18 cellular contexts compared by ENCODE assay signal in genomic region chr17:69065113-69065512, GRCh38. TPM values are rescaled to one million over a fixed set of nuclear protein-coding genes. Genes with fewer than 3 reads are reported as not detected.
A peak's percentile ranks its signal among the peaks of the same experiment; 100 is the strongest.
DNase-seq lines count a peak whose midpoint lies in the region; ATAC-seq, FAIRE-seq and TF ChIP-seq lines count a peak whose summit lies in the region.
"Had no signal": no experiment of that assay in that cellular context is flagged by ENCODE, and none has a peak within 500 bp of the region (broad histone marks: within the 10 kb centered on the region; RNA-seq: fewer than 3 reads in every experiment).

No MANE protein-coding gene starts in this region.

- TF ChIP-seq EP300 in K562 (IDR thresholded peaks at IDR 0.05; ENCODE audit: low read length) = no peak

- no peak for TF ChIP-seq POLR2A in K562 (conservative IDR thresholded peaks at IDR 0.05)

- peaks cover 49% of the 10 kb centered on the region for H3K4me1 Mint-ChIP-seq in stimulated activated memory B cell treated with anti-CD40 and anti-IgM and Interleukin-4, amounts not matched to agents 10 μg/mL and 1 μg/mL and 100 μg/mL, for 72 hours
- H3K4me1 Mint-ChIP-seq in natural killer cell = peaks cover 38 to 49% of the 10 kb centered on the region in 2 donors

- H3K36me3 ChIP-seq in K562 (ENCODE audit: control insufficient read depth, insufficient read depth, low read length) = no peaks in the 10 kb centered on the region
- H3K36me3 ChIP-seq: BLaER1 had no signal

- H3K9me1 ChIP-seq in K562 (ENCODE audit: control insufficient read depth, insufficient read depth, low read length) = no peaks in the 10 kb centered on the region

- H3K9me3 ChIP-seq in K562 (replicated peaks; ENCODE audit: control insufficient read depth, insufficient read depth, low read depth, low read length) = no peaks in the 10 kb centered on the region
- H3K9me3 ChIP-seq: BLaER1 had no signal

- CTCF ChIA-PET in K562 (lab: Yijun Ruan, JAX; ENCODE audit: low intra/inter-chr PET ratio) (no interaction called here), GM10248 (lab: Yijun Ruan, JAX) (no interaction called here)

- peaks cover 7% of the 10 kb centered on the region for H3K9me3 Mint-ChIP-seq in stimulated activated memory B cell treated with anti-CD40 and anti-IgM and Interleukin-4, amounts not matched to agents 10 μg/mL and 1 μg/mL and 100 μg/mL, for 72 hours
- H3K9me3 Mint-ChIP-seq in natural killer cell = no peaks in the 10 kb centered on the region

- peaks cover 10 to 11% of the 10 kb centered on the region in 2 experiments; a peak in 2 of 5 replicates for H3K4me1 ChIP-seq in K562 (replicated peaks in 1 of 2; ENCODE audit: control insufficient read depth in 2 of 2, insufficient read depth in 2 of 2, low read length in 2 of 2)

- TF ChIP-seq CTCF in K562 (IDR thresholded peaks at IDR 0.05 in 2 of 3, conservative IDR thresholded peaks at IDR 0.05 in 1 of 3; ENCODE audit: insufficient read depth in 2 of 3, low read depth in 1 of 3, low read length in 3 of 3) (no peak), GM10248 (IDR thresholded peaks at IDR 0.05; ENCODE audit: control extremely low read depth, extremely low read depth, low read depth, missing control alignments) (no peak), natural killer cell (IDR thresholded peaks at IDR 0.05) (no peak)

- no peak for FAIRE-seq in K562 (lab: Jason Lieb, UNC)
- FAIRE-seq: G401.6, GM12892 had no signal

- BruUV-seq in K562 (replicated peaks; lab: Mats Ljungman, UMichigan) = no TSS peak

- in situ Hi-C loops in KBM-7 (cut with MboI; ENCODE audit: low pct_unique_long_range_greater_than_20kb, low sequenced_read_pairs) (loop anchor here (25.0 kb wide), 2 partner anchors 172 to 278 kb away; partner anchors contain the start of gene ABCA10), K562 (cut with MboI) (no loop called here)

- no peak for TF ChIP-seq RAD21 in K562 (CRISPR knock-in tag; conservative IDR thresholded peaks at IDR 0.05 in 1 of 2, IDR thresholded peaks at IDR 0.05 in 1 of 2)

- no peak overlapping the region for H3K4me2 ChIP-seq in K562 (ENCODE audit: insufficient read depth, low read length)
- H3K4me2 ChIP-seq: BLaER1 had no signal

- H3K9ac ChIP-seq in K562 (ENCODE audit: insufficient read depth in 1 of 2, low read depth in 2 of 2, low read length in 2 of 2) = no peak overlapping the region
- H3K9ac ChIP-seq: BLaER1 had no signal

- no peak overlapping the region for H2AFZ ChIP-seq in K562 (ENCODE audit: low read depth, low read length)

- H3K27ac ChIP-seq in K562 (ENCODE audit: extremely low read depth, low read depth, low read length) = no peak overlapping the region
- H3K27ac ChIP-seq: BLaER1 had no signal

- H3K27me3 ChIP-seq in K562 (ENCODE audit: control insufficient read depth in 2 of 2, insufficient read depth in 2 of 2, low read length in 2 of 2) = no peaks in the 10 kb centered on the region
- H3K27me3 ChIP-seq: BLaER1 had no signal

- no peaks in the 10 kb centered on the region for H4K20me1 ChIP-seq in K562 (replicated peaks; ENCODE audit: control insufficient read depth, insufficient read depth, low read length)
- H4K20me1 ChIP-seq: BLaER1 had no signal

- no peak for ATAC-seq in K562
- ATAC-seq in stimulated activated memory B cell treated with anti-CD40 and anti-IgM and Interleukin-4, amounts not matched to agents 10 μg/mL and 1 μg/mL and 100 μg/mL, for 72 hours = no peak
- no peak for ATAC-seq in natural killer cell
- ATAC-seq: HCT116 had no signal

- no peaks in the 10 kb centered on the region for H3K27me3 Mint-ChIP-seq in stimulated activated memory B cell treated with anti-CD40 and anti-IgM and Interleukin-4, amounts not matched to agents 10 μg/mL and 1 μg/mL and 100 μg/mL, for 72 hours
- H3K27me3 Mint-ChIP-seq in natural killer cell (ENCODE audit: low read depth in 2 of 2) = no peaks in the 10 kb centered on the region
- H3K27me3 Mint-ChIP-seq: CD4-positive, CD25-positive, alpha-beta regulatory T cell had no signal

- peak; percentile 38 for DNase-seq in NOMO-1 treated with DMSO at 0.1 percent for 48 hours (lab: John Stamatoyannopoulos, UW; ENCODE audit: unreplicated experiment)
- DNase-seq in NOMO-1 treated with dmso at 0.1 percent for 144 hours (lab: John Stamatoyannopoulos, UW; ENCODE audit: unreplicated experiment) = no peak
- peak; percentile 48 for DNase-seq in KBM-7
- no peak for DNase-seq in K562 (ENCODE audit: extremely low read depth in 1 of 4, low spot score in 3 of 4)
- no peak for DNase-seq in GM10248 (ENCODE audit: extremely low spot score)
- no peak for DNase-seq in EL
- no peak for DNase-seq in natural killer cell
- DNase-seq: 8988T; AML-193; CD4-positive, CD25-positive, alpha-beta regulatory T cell; DMS79; IMR-90 had no signal

- H3K79me2 ChIP-seq in K562 (ENCODE audit: control insufficient read depth, insufficient read depth, low read length) = no peaks in the 10 kb centered on the region

- intact Hi-C loops in K562 (cut with micrococcal nuclease) (no loop called here), natural killer cell (cut with micrococcal nuclease) (no loop called here)

- H3K4me3 Mint-ChIP-seq in stimulated activated memory B cell treated with anti-CD40 and anti-IgM and Interleukin-4, amounts not matched to agents 10 μg/mL and 1 μg/mL and 100 μg/mL, for 72 hours = no peak overlapping the region
- H3K4me3 Mint-ChIP-seq in natural killer cell = no peak overlapping the region
- H3K4me3 Mint-ChIP-seq: CD4-positive, CD25-positive, alpha-beta regulatory T cell had no signal

- H3K27ac Mint-ChIP-seq in stimulated activated memory B cell treated with anti-CD40 and anti-IgM and Interleukin-4, amounts not matched to agents 10 μg/mL and 1 μg/mL and 100 μg/mL, for 72 hours = peak overlapping the region; percentile 85
- H3K27ac Mint-ChIP-seq in natural killer cell = peak overlapping the region in 1 of 2 donors; percentile 66
- H3K27ac Mint-ChIP-seq: CD4-positive, CD25-positive, alpha-beta regulatory T cell had no signal

- H3K36me3 Mint-ChIP-seq in stimulated activated memory B cell treated with anti-CD40 and anti-IgM and Interleukin-4, amounts not matched to agents 10 μg/mL and 1 μg/mL and 100 μg/mL, for 72 hours = peaks cover 10% of the 10 kb centered on the region
- no peaks in the 10 kb centered on the region for H3K36me3 Mint-ChIP-seq in natural killer cell
- H3K36me3 Mint-ChIP-seq: CD4-positive, CD25-positive, alpha-beta regulatory T cell had no signal

- POLR2A ChIA-PET in K562 (lab: Yijun Ruan, JAX) (no interaction called here), GM10248 (lab: Yijun Ruan, JAX) (no interaction called here)

- H3K4me3 ChIP-seq in K562 = no peak overlapping the region
- H3K4me3 ChIP-seq: BLaER1 had no signal

TF ChIP-seq in K562, 482 proteins besides CTCF, POLR2A, EP300 and RAD21:
- TF ChIP-seq SIRT6 (IDR thresholded peaks at IDR 0.05; ENCODE audit: low read depth, low read length) (no peak), KAT2B (IDR thresholded peaks at IDR 0.05; ENCODE audit: low read depth, low read length) (no peak), SMAD1 (IDR thresholded peaks at IDR 0.05; ENCODE audit: low read depth, low read length, partially characterized antibody) (no peak), MLX (CRISPR knock-in tag; conservative IDR thresholded peaks at IDR 0.05) (no peak), PTRF (tag; IDR thresholded peaks at IDR 0.05) (no peak), PCBP2 (IDR thresholded peaks at IDR 0.05; ENCODE audit: low read depth, low read length, poor library complexity, severe bottlenecking) (no peak), CEBPB (tag; IDR thresholded peaks at IDR 0.05) (peak; percentile 61), CEBPG (CRISPR knock-in tag; IDR thresholded peaks at IDR 0.05) (no peak), CEBPG (tag; conservative IDR thresholded peaks at IDR 0.05 in 1 of 2, IDR thresholded peaks at IDR 0.05 in 1 of 2) (peak; percentile 45 to 77; a peak in 3 of 4 replicates), SAFB2 (IDR thresholded peaks at IDR 0.05; ENCODE audit: borderline replicate concordance, low read depth, low read length, severe bottlenecking) (no peak)
TF ChIP-seq in K562: peak in this region for 2.

RNA-seq across cellular contexts. Expression of gene ABCA9, which starts 4.4 kb away (rescaled TPM):
- 0.46 TPM in 1 of 2 replicates, not detected in the other for total RNA-seq in K562 (2011; cell fraction: chromatin; rRNA removed; ENCODE audit: low replicate concordance)
- 0.26 TPM in 1 of 2 replicates, not detected in the other for total RNA-seq in K562 (2011; cell fraction: nucleolus; rRNA removed)
- total RNA-seq in K562 (2011; cell fraction: nucleoplasm; rRNA removed) = 0.07 TPM in 1 of 2 replicates, not detected in the other
- total RNA-seq in K562 (2014; rRNA removed) (0.98 TPM in 1 of 2 replicates, not detected in the other), K562 (2014; rRNA removed; fragmentation: Illumina TruSeq; extraction: Trizol) (not detected in 2 replicates), K562 (2015; rRNA removed; fragmentation: Illumina TruSeq; extraction: Trizol) (0.04 TPM in 1 of 2 replicates, not detected in the other), K562 (2021) (not detected in 2 replicates), natural killer cell (1 to 10 TPM in 1 of 3 donors, under 1 TPM in 2; 0.05 to 1.2 (median 0.63) TPM)
- polyA plus RNA-seq in K562 (2011; rRNA removed) (0.24 TPM in 1 of 2 replicates, not detected in the other), K562 (2014; fragmentation: Illumina TruSeq; extraction: Trizol) (not detected in 2 replicates), K562 (2014; fragmentation: Nextera tagmentation; extraction: Ambion mirVana) (not detected), K562 (2014; rRNA removed) (0.01 TPM in 1 of 2 replicates, not detected in the other)
- not detected in 2 replicates for polyA plus RNA-seq in K562 (2011; cell fraction: cytosol; rRNA removed)
- 0.18 TPM in 1 of 2 replicates, not detected in the other for polyA plus RNA-seq in K562 (2011; cell fraction: nucleus; rRNA removed)
- 0.06 and 0.12 TPM in 2 replicates for polyA plus RNA-seq in K562 (2012)
- polyA minus RNA-seq in K562 (2011; rRNA and poly(A)+ RNA removed) = 0.09 TPM in 1 of 2 replicates, not detected in the other
- polyA minus RNA-seq in K562 (2011; cell fraction: cytosol; rRNA and poly(A)+ RNA removed) = not detected in 2 replicates
- 0.11 and 0.40 TPM in 2 replicates for polyA minus RNA-seq in K562 (2011; cell fraction: nucleus; rRNA and poly(A)+ RNA removed)
- total RNA-seq: CD4-positive, CD25-positive, alpha-beta regulatory T cell; H4 had no signal
- polyA plus RNA-seq: CD4-positive, CD25-positive, alpha-beta regulatory T cell; IMR-90 had no signal

Comparison
In these comparisons a context has a peak if more than half of its experiments do, and no peak if none do; other contexts are left out.
1. DNase-seq: peak in NOMO-1 treated with DMSO at 0.1 percent for 48 hours (single experiment) and KBM-7 (single experiment); none in NOMO-1 treated with dmso at 0.1 percent for 144 hours (single experiment), K562 (0 of 4), GM10248 (single experiment), EL (single experiment) and natural killer cell (single experiment).